Comparison of ENCODE assay signal across 11 cellular contexts in the genomic region with DNA sequence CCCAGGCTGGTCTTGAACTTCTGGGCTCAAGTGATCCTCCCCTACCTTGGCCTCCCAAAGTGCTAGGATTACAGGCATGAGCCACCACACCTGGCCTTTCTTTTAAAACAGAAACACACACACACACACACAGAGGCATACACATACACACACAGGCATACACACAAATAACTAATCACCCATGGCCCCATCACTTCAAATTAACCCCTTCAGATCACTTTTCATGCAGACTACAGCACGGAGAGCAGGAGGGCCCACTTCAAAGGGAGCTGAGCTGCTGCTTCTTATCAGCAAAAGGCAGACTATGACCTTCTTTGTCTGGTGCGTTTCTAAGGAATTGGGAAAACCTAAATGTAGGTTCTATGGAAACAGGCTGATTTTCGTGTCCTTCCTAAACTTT. TPM values are rescaled to one million over a fixed set of nuclear protein-coding genes. Genes with fewer than 3 reads are reported as not detected.
DNase-seq lines count a peak whose midpoint lies in the region; ATAC-seq and TF ChIP-seq lines count a peak whose summit lies in the region.
"Had no signal": no experiment of that assay in that cellular context is flagged by ENCODE, and none has a peak within 500 bp of the region (broad histone marks: within the 10 kb centered on the region; RNA-seq: fewer than 3 reads in every experiment).

No MANE protein-coding gene starts in this region.

- no peaks in the 10 kb centered on the region for H3K27me3 ChIP-seq in CD8-positive, alpha-beta T cell (ENCODE audit: insufficient read depth, low read length)
- H3K27me3 ChIP-seq: neutrophil had no signal

- peaks cover 43% of the 10 kb centered on the region for H3K4me1 Mint-ChIP-seq in CD8-positive, alpha-beta T cell (ENCODE audit: low read depth)
- peaks cover 26% of the 10 kb centered on the region for H3K4me1 Mint-ChIP-seq in HFFc6 (ENCODE audit: low read depth)
- H3K4me1 Mint-ChIP-seq in activated naive CD8-positive, alpha-beta T cell treated with anti-CD3 and anti-CD28 coated beads for 36 hours, result peaks cover 31% of the 10 kb centered on the region
- peaks cover 25 to 55% (median 47%) of the 10 kb centered on the region in 4 donors for H3K4me1 Mint-ChIP-seq in naive thymus-derived CD8-positive, alpha-beta T cell

- H3K27ac Mint-ChIP-seq in CD8-positive, alpha-beta T cell, result no peak overlapping the region
- no peak overlapping the region; the same call in 1 of the 2 replicates for H3K27ac Mint-ChIP-seq in HFFc6
- H3K27ac Mint-ChIP-seq in activated naive CD8-positive, alpha-beta T cell treated with anti-CD3 and anti-CD28 coated beads for 36 hours, result peak overlapping the region; percentile 0
- peak overlapping the region in 7 of 10 donors; percentile 22 to 89 (median 76) for H3K27ac Mint-ChIP-seq in naive thymus-derived CD8-positive, alpha-beta T cell

- H3K4me3 Mint-ChIP-seq in CD8-positive, alpha-beta T cell, result peak overlapping the region; percentile 68
- H3K4me3 Mint-ChIP-seq in HFFc6, result peak overlapping the region; percentile 53
- H3K4me3 Mint-ChIP-seq in activated naive CD8-positive, alpha-beta T cell treated with anti-CD3 and anti-CD28 coated beads for 36 hours, result peak overlapping the region; percentile 14
- H3K4me3 Mint-ChIP-seq in naive thymus-derived CD8-positive, alpha-beta T cell, result peak overlapping the region; percentile 39 to 90 (median 76)

- intact Hi-C loops in CD8-positive, alpha-beta T cell (cut with DNase I, micrococcal nuclease), result loop anchor here in 1 of 2 experiments (10.0 kb wide), 2 partner anchors 62 to 168 kb away; partner anchors contain the start of genes TMEM204 and UBE2I

- H3K4me3 ChIP-seq in CD8-positive, alpha-beta T cell (ENCODE audit: low read depth, low read length), result no peak overlapping the region
- H3K4me3 ChIP-seq: thoracic aorta had no signal

- ATAC-seq in CD8-positive, alpha-beta T cell, result no peak
- no peak for ATAC-seq in naive thymus-derived CD8-positive, alpha-beta T cell
- no peak for ATAC-seq in GM19023 (IDR thresholded peaks at IDR 0.05; ENCODE audit: unreplicated experiment)

- H3K36me3 ChIP-seq in CD8-positive, alpha-beta T cell (ENCODE audit: insufficient read depth, low read length), result no peaks in the 10 kb centered on the region
- H3K36me3 ChIP-seq: neutrophil, thoracic aorta had no signal

- POLR2A ChIA-PET in CD8-positive, alpha-beta T cell (lab: Charles Lee), result no interaction called here
- POLR2A ChIA-PET in naive thymus-derived CD8-positive, alpha-beta T cell (lab: Charles Lee), result interaction anchor here (0.7 to 1.0 kb wide), 6 partner anchors 9 to 1125 kb away, joined by 3 to 5 read pairs (median 4); partner anchors contain the start of gene TELO2

- no peaks in the 10 kb centered on the region for H3K9me3 ChIP-seq in CD8-positive, alpha-beta T cell (ENCODE audit: low read length)
- H3K9me3 ChIP-seq: neutrophil, thoracic aorta had no signal

- no peaks in the 10 kb centered on the region for H3K9me3 Mint-ChIP-seq in CD8-positive, alpha-beta T cell
- no peaks in the 10 kb centered on the region for H3K9me3 Mint-ChIP-seq in HFFc6
- no peaks in the 10 kb centered on the region for H3K9me3 Mint-ChIP-seq in activated naive CD8-positive, alpha-beta T cell treated with anti-CD3 and anti-CD28 coated beads for 36 hours
- no peaks in the 10 kb centered on the region for H3K9me3 Mint-ChIP-seq in naive thymus-derived CD8-positive, alpha-beta T cell

- CTCF ChIA-PET in CD8-positive, alpha-beta T cell (lab: Charles Lee), result no interaction called here

- peaks cover 31% of the 10 kb centered on the region for H3K4me1 ChIP-seq in CD8-positive, alpha-beta T cell (ENCODE audit: insufficient read depth, low read length)

- DNase-seq in CD8-positive, alpha-beta T cell, result no peak
- DNase-seq in HFFc6 (no peak), EL (no peak), SHP77 treated with DMSO at 0.1 percent for 48 hours (lab: John Stamatoyannopoulos, UW) (no peak)
- no peak for DNase-seq in activated naive CD8-positive, alpha-beta T cell treated with anti-CD3 and anti-CD28 coated beads for 36 hours
- no peak for DNase-seq in naive thymus-derived CD8-positive, alpha-beta T cell
- DNase-seq: NCI-H1436 treated with DMSO at 0.1 percent for 48 hours, NCI-H526 treated with DMSO at 0.1 percent for 48 hours had no signal

- no peak overlapping the region for H3K27ac ChIP-seq in CD8-positive, alpha-beta T cell (ENCODE audit: low read depth, low read length)
- H3K27ac ChIP-seq: thoracic aorta had no signal

- no peaks in the 10 kb centered on the region for H3K27me3 Mint-ChIP-seq in CD8-positive, alpha-beta T cell (ENCODE audit: low read depth)
- peaks cover 1% of the 10 kb centered on the region for H3K27me3 Mint-ChIP-seq in HFFc6 (ENCODE audit: insufficient read depth)
- H3K27me3 Mint-ChIP-seq in activated naive CD8-positive, alpha-beta T cell treated with anti-CD3 and anti-CD28 coated beads for 36 hours, result no peaks in the 10 kb centered on the region
- no peaks in the 10 kb centered on the region for H3K27me3 Mint-ChIP-seq in naive thymus-derived CD8-positive, alpha-beta T cell

- H3K36me3 Mint-ChIP-seq in CD8-positive, alpha-beta T cell, result peaks cover 7% of the 10 kb centered on the region
- H3K36me3 Mint-ChIP-seq in HFFc6 (ENCODE audit: low read depth), result no peaks in the 10 kb centered on the region; the same call in 1 of the 2 replicates
- no peaks in the 10 kb centered on the region for H3K36me3 Mint-ChIP-seq in activated naive CD8-positive, alpha-beta T cell treated with anti-CD3 and anti-CD28 coated beads for 36 hours
- H3K36me3 Mint-ChIP-seq in naive thymus-derived CD8-positive, alpha-beta T cell, result no peaks in the 10 kb centered on the region

- TF ChIP-seq CTCF in CD8-positive, alpha-beta T cell (IDR thresholded peaks at IDR 0.05), result no peak
- no peak for TF ChIP-seq CTCF in HFFc6 (IDR thresholded peaks at IDR 0.05)

RNA-seq across cellular contexts. Expression of gene CLCN7, which starts 1.9 kb away (rescaled TPM):
- total RNA-seq in CD8-positive, alpha-beta T cell, result 10 to 100 TPM; 85.7 to 90.0 TPM
- total RNA-seq in HFFc6 (2021; fragmentation: NEBNext Ultra II Directional; extraction: Animal tissue kit (Norgen Biotek cat#: 25700)), result 10 to 100 TPM; 47.5 to 62.6 (median 51.3) TPM
- 10 to 100 TPM; 45.0 to 48.8 TPM for total RNA-seq in activated naive CD8-positive, alpha-beta T cell treated with anti-CD3 and anti-CD28 coated beads for 36 hours
- 100 to 1,000 TPM; 112 to 116 TPM for total RNA-seq in naive thymus-derived CD8-positive, alpha-beta T cell
- 10 to 100 TPM; 18.7 to 34.7 (median 24.2) TPM for polyA plus RNA-seq in naive thymus-derived CD8-positive, alpha-beta T cell

RNA-seq across cellular contexts. Expression of gene PTX4, which starts 15.8 kb away (rescaled TPM):
- not detected for total RNA-seq in CD8-positive, alpha-beta T cell
- under 1 TPM in 4 of 6 experiments, not detected in 2; 0.14 to 0.24 (median 0.18) TPM for total RNA-seq in HFFc6 (2021; fragmentation: NEBNext Ultra II Directional; extraction: Animal tissue kit (Norgen Biotek cat#: 25700))
- not detected for total RNA-seq in activated naive CD8-positive, alpha-beta T cell treated with anti-CD3 and anti-CD28 coated beads for 36 hours
- total RNA-seq in naive thymus-derived CD8-positive, alpha-beta T cell, result not detected
- polyA plus RNA-seq in naive thymus-derived CD8-positive, alpha-beta T cell, result not detected

RNA-seq across cellular contexts. Expression of gene TELO2, which starts 20.2 kb away (rescaled TPM):
- total RNA-seq in CD8-positive, alpha-beta T cell, result 10 to 100 TPM; 23.0 to 23.6 TPM
- total RNA-seq in HFFc6 (2021; fragmentation: NEBNext Ultra II Directional; extraction: Animal tissue kit (Norgen Biotek cat#: 25700)), result 10 to 100 TPM; 28.6 to 37.4 (median 34.8) TPM
- 10 to 100 TPM; 82.5 to 82.9 TPM for total RNA-seq in activated naive CD8-positive, alpha-beta T cell treated with anti-CD3 and anti-CD28 coated beads for 36 hours
- 10 to 100 TPM; 42.6 to 51.5 TPM for total RNA-seq in naive thymus-derived CD8-positive, alpha-beta T cell
- 10 to 100 TPM in 2 of 3 donors, 1 to 10 TPM in 1; 9.8 to 18.1 (median 14.9) TPM for polyA plus RNA-seq in naive thymus-derived CD8-positive, alpha-beta T cell

RNA-seq across cellular contexts. Expression of gene CCDC154, which starts 28.6 kb away (rescaled TPM):
- 1 to 10 TPM; 2.2 to 2.4 TPM for total RNA-seq in CD8-positive, alpha-beta T cell
- total RNA-seq in HFFc6 (2021; fragmentation: NEBNext Ultra II Directional; extraction: Animal tissue kit (Norgen Biotek cat#: 25700)), result under 1 TPM in 3 of 6 experiments, not detected in 3; 0.10 to 0.52 (median 0.31) TPM
- 1 to 10 TPM; 1.3 TPM for total RNA-seq in activated naive CD8-positive, alpha-beta T cell treated with anti-CD3 and anti-CD28 coated beads for 36 hours
- total RNA-seq in naive thymus-derived CD8-positive, alpha-beta T cell, result 10 to 100 TPM; 14.0 to 15.5 TPM
- polyA plus RNA-seq in naive thymus-derived CD8-positive, alpha-beta T cell, result not detected

RNA-seq across cellular contexts. Expression of gene PERCC1, which starts 42.1 kb away (rescaled TPM):
- total RNA-seq in CD8-positive, alpha-beta T cell, result 1 to 10 TPM in 1 of 2 experiments, under 1 TPM in 1; 0.75 to 1.2 TPM
- total RNA-seq in HFFc6 (2021; fragmentation: NEBNext Ultra II Directional; extraction: Animal tissue kit (Norgen Biotek cat#: 25700)), result not detected
- under 1 TPM; 0.25 to 0.40 TPM for total RNA-seq in activated naive CD8-positive, alpha-beta T cell treated with anti-CD3 and anti-CD28 coated beads for 36 hours
- 1 to 10 TPM; 2.3 to 2.7 TPM for total RNA-seq in naive thymus-derived CD8-positive, alpha-beta T cell
- polyA plus RNA-seq in naive thymus-derived CD8-positive, alpha-beta T cell, result under 1 TPM in 1 of 3 donors, not detected in 2; 0.19 TPM
- total RNA-seq: thoracic aorta had no signal

Comparison
In these comparisons a context has a peak if more than half of its experiments do, and no peak if none do; other contexts are left out.
1. H3K27ac Mint-ChIP-seq: peak in activated naive CD8-positive, alpha-beta T cell treated with anti-CD3 and anti-CD28 coated beads for 36 hours (single experiment) and naive thymus-derived CD8-positive, alpha-beta T cell (7 of 10); none in CD8-positive, alpha-beta T cell (single experiment) and HFFc6 (single experiment).
2. H3K4me3 Mint-ChIP-seq: peak in every context shown above with its lines; median percentile 76 in naive thymus-derived CD8-positive, alpha-beta T cell; 68 in CD8-positive, alpha-beta T cell; 53 in HFFc6; 14 in activated naive CD8-positive, alpha-beta T cell treated with anti-CD3 and anti-CD28 coated beads for 36 hours.